Comparison of ENCODE assay signal across 8 cellular contexts in genomic region chr17:28662527-28662829, GRCh38. TPM values are rescaled to one million over a fixed set of nuclear protein-coding genes. Genes with fewer than 3 reads are reported as not detected.
DNase-seq lines count a peak whose midpoint lies in the region; ATAC-seq and TF ChIP-seq lines count a peak whose summit lies in the region.

No MANE protein-coding gene starts in this region.

- H3K4me3 ChIP-seq in kidney epithelial cell (ENCODE audit: low read depth, low read length) = peak overlapping the region; percentile 84
- H3K4me3 ChIP-seq in thymus (ENCODE audit: low read length) = peak overlapping the region; percentile 61

- H3K4me3 Mint-ChIP-seq in activated CD4-positive, alpha-beta T cell treated with anti-CD3 and anti-CD28 coated beads, Interleukin-2, amount 10 ng/mL, durations not matched to agents 24 days and 14 days = peak overlapping the region; percentile 99

- H3K36me3 ChIP-seq in kidney epithelial cell (ENCODE audit: control insufficient read depth, insufficient read depth, low read length) (no peaks in the 10 kb centered on the region), thymus (ENCODE audit: control insufficient read depth, insufficient read depth) (peaks cover 26% of the 10 kb centered on the region)

- peaks cover 58% of the 10 kb centered on the region for H3K36me3 Mint-ChIP-seq in activated CD4-positive, alpha-beta T cell treated with anti-CD3 and anti-CD28 coated beads, Interleukin-2, amount 10 ng/mL, durations not matched to agents 24 days and 14 days (ENCODE audit: low read depth)
- H3K36me3 Mint-ChIP-seq in activated naive CD4-positive, alpha-beta T cell treated with anti-CD3 and anti-CD28 coated beads, Interleukin-2, amount 50 U/mL, for 72 hours = peaks cover 34 to 41% of the 10 kb centered on the region in 2 donors

- no peak for TF ChIP-seq CTCF in kidney epithelial cell (IDR thresholded peaks at IDR 0.05; ENCODE audit: insufficient read depth, low read length, poor library complexity, severe bottlenecking)

- H3K27me3 Mint-ChIP-seq in activated CD4-positive, alpha-beta T cell treated with anti-CD3 and anti-CD28 coated beads, Interleukin-2, amount 10 ng/mL, durations not matched to agents 24 days and 14 days = no peaks in the 10 kb centered on the region

- no peak for DNase-seq in activated CD4-positive, alpha-beta T cell treated with anti-CD3 and anti-CD28 coated beads, Interleukin-2, amount 10 ng/mL, durations not matched to agents 24 days and 14 days
- DNase-seq in activated CD4-positive, alpha-beta T cell treated with anti-CD3 and anti-CD28 coated beads for 4 hours = no peak
- no peak for DNase-seq in activated naive CD4-positive, alpha-beta T cell treated with anti-CD3 and anti-CD28 coated beads, Interleukin-2, amount 50 U/mL, for 72 hours (ENCODE audit: low spot score in 2 of 2)
- DNase-seq in kidney epithelial cell (ENCODE audit: low read depth) (no peak), RKO (ENCODE audit: low spot score) (no peak)

- H3K4me1 Mint-ChIP-seq in activated CD4-positive, alpha-beta T cell treated with anti-CD3 and anti-CD28 coated beads, Interleukin-2, amount 10 ng/mL, durations not matched to agents 24 days and 14 days = peaks cover 44% of the 10 kb centered on the region

- peak overlapping the region; percentile 94 for H3K27ac ChIP-seq in thymus (ENCODE audit: low read depth)

- H3K27me3 ChIP-seq in kidney epithelial cell (ENCODE audit: control insufficient read depth, insufficient read depth, low read length) (no peaks in the 10 kb centered on the region), thymus (ENCODE audit: control insufficient read depth, insufficient read depth) (no peaks in the 10 kb centered on the region)

- ATAC-seq in activated naive CD4-positive, alpha-beta T cell treated with anti-CD3 and anti-CD28 coated beads, Interleukin-2, amount 50 U/mL, for 72 hours = no peak
- ATAC-seq in activated CD4-positive, CD25-positive, alpha-beta regulatory T cell treated with anti-CD3 and anti-CD28 coated beads, Interleukin-2, amount 50 U/mL, for 24 hours = no peak
- ATAC-seq in HG03139 (IDR thresholded peaks at IDR 0.05; ENCODE audit: unreplicated experiment) = no peak

- no peaks in the 10 kb centered on the region for H3K9me3 Mint-ChIP-seq in activated CD4-positive, alpha-beta T cell treated with anti-CD3 and anti-CD28 coated beads, Interleukin-2, amount 10 ng/mL, durations not matched to agents 24 days and 14 days
- H3K9me3 Mint-ChIP-seq in activated naive CD4-positive, alpha-beta T cell treated with anti-CD3 and anti-CD28 coated beads, Interleukin-2, amount 50 U/mL, for 72 hours = no peaks in the 10 kb centered on the region

- H3K4me1 ChIP-seq in thymus (ENCODE audit: control insufficient read depth, insufficient read depth, low read length) = peaks cover 11% of the 10 kb centered on the region

- intact Hi-C loops in activated CD4-positive, alpha-beta T cell treated with anti-CD3 and anti-CD28 coated beads, Interleukin-2, amount 10 ng/mL, durations not matched to agents 24 days and 14 days (cut with micrococcal nuclease) = loop anchor here (2.0 to 5.0 kb wide), 2 partner anchors 50 to 64 kb away; partner anchors contain the start of genes PROCA1 and SPAG5

- peak overlapping the region; percentile 97 for H3K27ac Mint-ChIP-seq in activated CD4-positive, alpha-beta T cell treated with anti-CD3 and anti-CD28 coated beads, Interleukin-2, amount 10 ng/mL, durations not matched to agents 24 days and 14 days
- peak overlapping the region; percentile 96 to 99 for H3K27ac Mint-ChIP-seq in activated naive CD4-positive, alpha-beta T cell treated with anti-CD3 and anti-CD28 coated beads, Interleukin-2, amount 50 U/mL, for 72 hours

- under 1% methylated on average over 10 of the region's 10 CpGs for WGBS in thymus

- no peaks in the 10 kb centered on the region for H3K9me3 ChIP-seq in thymus (ENCODE audit: control insufficient read depth)

RNA-seq across cellular contexts. Expression of gene SUPT6H, which starts 0.5 kb away (rescaled TPM):
- 100 and 108 TPM in 2 replicates for total RNA-seq in activated CD4-positive, alpha-beta T cell treated with anti-CD3 and anti-CD28 coated beads, Interleukin-2, amount 10 ng/mL, durations not matched to agents 24 days and 14 days
- total RNA-seq in activated naive CD4-positive, alpha-beta T cell treated with anti-CD3 and anti-CD28 coated beads, Interleukin-2, amount 50 U/mL, for 72 hours = 10 to 100 TPM; 70.0 to 91.8 TPM
- 36.7 and 52.9 TPM in 2 replicates for total RNA-seq in kidney epithelial cell
- 27.0 TPM for polyA plus RNA-seq in thymus

RNA-seq across cellular contexts. Expression of gene SDF2, which starts 0.8 kb away (rescaled TPM):
- 43.8 and 46.2 TPM in 2 replicates for total RNA-seq in activated CD4-positive, alpha-beta T cell treated with anti-CD3 and anti-CD28 coated beads, Interleukin-2, amount 10 ng/mL, durations not matched to agents 24 days and 14 days
- 10 to 100 TPM; 43.5 to 46.2 TPM for total RNA-seq in activated naive CD4-positive, alpha-beta T cell treated with anti-CD3 and anti-CD28 coated beads, Interleukin-2, amount 50 U/mL, for 72 hours
- 41.2 and 65.1 TPM in 2 replicates for total RNA-seq in kidney epithelial cell
- polyA plus RNA-seq in thymus = 40.8 TPM

RNA-seq across cellular contexts. Expression of gene BLTP2, which starts 17.5 kb away (rescaled TPM):
- total RNA-seq in activated CD4-positive, alpha-beta T cell treated with anti-CD3 and anti-CD28 coated beads, Interleukin-2, amount 10 ng/mL, durations not matched to agents 24 days and 14 days = 220 and 225 TPM in 2 replicates
- total RNA-seq in activated naive CD4-positive, alpha-beta T cell treated with anti-CD3 and anti-CD28 coated beads, Interleukin-2, amount 50 U/mL, for 72 hours = 100 to 1,000 TPM; 155 to 156 TPM
- total RNA-seq in kidney epithelial cell = 116 and 124 TPM in 2 replicates
- polyA plus RNA-seq in thymus = 18.6 TPM

RNA-seq across cellular contexts. Expression of gene RSKR, which starts 48.5 kb away (rescaled TPM):
- total RNA-seq in activated CD4-positive, alpha-beta T cell treated with anti-CD3 and anti-CD28 coated beads, Interleukin-2, amount 10 ng/mL, durations not matched to agents 24 days and 14 days = 40.8 and 43.8 TPM in 2 replicates
- 10 to 100 TPM; 29.7 to 32.2 TPM for total RNA-seq in activated naive CD4-positive, alpha-beta T cell treated with anti-CD3 and anti-CD28 coated beads, Interleukin-2, amount 50 U/mL, for 72 hours
- total RNA-seq in kidney epithelial cell = 2.3 and 12.2 TPM in 2 replicates
- 6.4 TPM for polyA plus RNA-seq in thymus

RNA-seq across cellular contexts. Expression of gene PROCA1, which starts 49.2 kb away (rescaled TPM):
- total RNA-seq in activated CD4-positive, alpha-beta T cell treated with anti-CD3 and anti-CD28 coated beads, Interleukin-2, amount 10 ng/mL, durations not matched to agents 24 days and 14 days = 6.0 TPM in 2 replicates
- total RNA-seq in activated naive CD4-positive, alpha-beta T cell treated with anti-CD3 and anti-CD28 coated beads, Interleukin-2, amount 50 U/mL, for 72 hours = 1 to 10 TPM; 5.7 to 6.4 TPM
- total RNA-seq in kidney epithelial cell = 0.58 and 3.7 TPM in 2 replicates
- polyA plus RNA-seq in thymus = 11.3 TPM
